In the genomic region with DNA sequence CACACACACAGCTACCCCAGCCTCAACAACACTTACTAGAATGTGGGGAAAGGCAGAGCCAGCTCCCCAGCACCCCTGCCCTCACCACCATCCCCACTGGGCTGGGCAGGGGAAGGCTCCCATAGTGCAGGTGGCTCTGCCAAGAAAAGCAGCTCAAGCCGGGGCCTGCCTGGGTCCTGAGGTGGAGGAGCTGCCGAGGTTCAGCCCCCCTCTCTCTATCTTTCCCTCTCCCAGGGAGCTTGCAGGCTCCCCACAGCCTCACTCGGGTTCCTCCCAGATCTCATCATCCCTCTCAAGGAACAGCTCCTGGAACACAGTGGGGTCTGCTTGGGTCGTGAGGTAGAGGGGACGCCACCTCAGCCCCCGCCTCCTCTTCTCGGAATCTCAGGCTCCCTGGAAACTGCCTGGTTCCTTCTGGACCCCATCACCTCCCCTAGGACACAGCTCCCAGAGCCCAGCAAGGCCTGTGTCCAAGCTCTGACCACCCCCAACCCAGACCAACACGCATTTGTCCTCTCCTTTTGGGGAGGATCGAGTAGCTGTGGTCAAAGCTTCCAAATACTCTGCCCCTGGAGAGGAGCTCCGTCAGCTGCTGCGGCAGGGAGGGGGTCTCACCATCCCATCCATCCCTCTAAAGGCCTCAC, we compare ENCODE assay signal across 11 cellular contexts. TPM values are rescaled to one million over a fixed set of nuclear protein-coding genes. Genes with fewer than 3 reads are reported as not detected.
DNase-seq lines count a peak whose midpoint lies in the region; ATAC-seq, FAIRE-seq and TF ChIP-seq lines count a peak whose summit lies in the region.
"Had no signal": no experiment of that assay in that cellular context is flagged by ENCODE, and none has a peak within 500 bp of the region (broad histone marks: within the 10 kb centered on the region; RNA-seq: fewer than 3 reads in every experiment).

No MANE protein-coding gene starts in this region.

- H2BK15ac ChIP-seq in mesenchymal stem cell (ENCODE audit: low read depth, poor library complexity, severe bottlenecking), result peak overlapping the region; percentile 73

- H3K18ac ChIP-seq in mesenchymal stem cell (ENCODE audit: low read depth in 1 of 2, low read length in 2 of 2), result peak overlapping the region; percentile 24 to 80

- H3K9me1 ChIP-seq in endothelial cell of umbilical vein (replicated peaks; ENCODE audit: control insufficient read depth, extremely low read depth, insufficient read depth, low read length), result no peaks in the 10 kb centered on the region

- DNase-seq in NCI-H226, result peak; percentile 12
- DNase-seq in endothelial cell of umbilical vein (ENCODE audit: low read depth, low spot score), result no peak
- DNase-seq in mesenchymal stem cell, result no peak
- DNase-seq in testis, result peak; percentile 43
- no peak for DNase-seq in activated CD4-positive, alpha-beta T cell treated with anti-CD3 and anti-CD28 coated beads, Interleukin-2, amount 50 U/mL, for 48 hours
- DNase-seq in stimulated activated CD4-positive, alpha-beta T cell treated with anti-CD3 and anti-CD28 coated beads, Interleukin-2, amount 100 ng/mL, for 48 hours, result no peak
- DNase-seq in NCI-H1092 (lab: John Stamatoyannopoulos, UW), result no peak
- DNase-seq: T1000 had no signal

- H2BK12ac ChIP-seq in mesenchymal stem cell (ENCODE audit: low read length in 2 of 2), result peak overlapping the region; percentile 0 to 1

- H2AFZ ChIP-seq in endothelial cell of umbilical vein (ENCODE audit: low read depth, low read length) (no peak overlapping the region), mesenchymal stem cell (ENCODE audit: low read depth, low read length) (no peak overlapping the region)

- TF ChIP-seq POLR2A in endothelial cell of umbilical vein (IDR thresholded peaks at IDR 0.05; ENCODE audit: low read depth, low read length), result no peak
- TF ChIP-seq POLR2A in testis (IDR thresholded peaks at IDR 0.05), result no peak

- H3K36me3 ChIP-seq in endothelial cell of umbilical vein (ENCODE audit: control insufficient read depth in 2 of 2, extremely low read depth in 1 of 2, insufficient read depth in 2 of 2, low read length in 2 of 2), result peaks cover 4 to 6% of the 10 kb centered on the region in 2 experiments
- peaks cover 13 to 17% of the 10 kb centered on the region in 2 experiments for H3K36me3 ChIP-seq in mesenchymal stem cell (ENCODE audit: control insufficient read depth in 1 of 2, insufficient read depth in 2 of 2, low read depth in 1 of 2, low read length in 2 of 2)
- H3K36me3 ChIP-seq in testis (ENCODE audit: low read depth, missing control alignments), result no peaks in the 10 kb centered on the region

- WGBS in mesenchymal stem cell, result 77% methylated on average over 11 of the region's 11 CpGs
- 35 to 40% methylated on average over 11 of the region's 11 CpGs for WGBS in testis, 2 donors

- dilution Hi-C loops in endothelial cell of umbilical vein (cut with MboI; ENCODE audit: extremely low pct_ligation_motif_present, low sequenced_read_pairs), result no loop called here

- H3K23ac ChIP-seq in mesenchymal stem cell (ENCODE audit: low read length in 2 of 2), result no peak overlapping the region

- H3K4me1 ChIP-seq in endothelial cell of umbilical vein (ENCODE audit: control insufficient read depth, extremely low read depth, insufficient read depth, low read length) (peaks cover 30% of the 10 kb centered on the region), mesenchymal stem cell (ENCODE audit: control insufficient read depth, insufficient read depth, low read depth, low read length) (peaks cover 54% of the 10 kb centered on the region), testis (peaks cover 45% of the 10 kb centered on the region)

- peak overlapping the region; percentile 81 for H2BK120ac ChIP-seq in mesenchymal stem cell (ENCODE audit: low read depth, low read length)

- peak overlapping the region; percentile 51 for H3K4me2 ChIP-seq in endothelial cell of umbilical vein (ENCODE audit: insufficient read depth, low read length)
- H3K4me2 ChIP-seq in mesenchymal stem cell (ENCODE audit: low read length, poor library complexity, severe bottlenecking), result peak overlapping the region; percentile 76

- POLR2A ChIA-PET in endothelial cell of umbilical vein (lab: Charles Lee), result interaction anchor here (0.6 to 2.0 kb wide), 4 partner anchors 12 to 40 kb away, joined by 3 to 9 read pairs (median 6); partner anchors contain the start of genes CHTOP, S100A1 and S100A13

- H3K14ac ChIP-seq in mesenchymal stem cell (ENCODE audit: low read length in 2 of 2), result no peak overlapping the region

- ATAC-seq in HG03469 (IDR thresholded peaks at IDR 0.05; ENCODE audit: unreplicated experiment), result no peak

- peak overlapping the region; percentile 98 for H2AK5ac ChIP-seq in mesenchymal stem cell (ENCODE audit: low read length, severe bottlenecking)

- H3K4me3 ChIP-seq in endothelial cell of umbilical vein (replicated peaks in 1 of 3; ENCODE audit: insufficient read depth in 1 of 3, low read depth in 1 of 3, low read length in 3 of 3) (peak overlapping the region; percentile 32 to 62 (median 37)), mesenchymal stem cell (ENCODE audit: insufficient read depth in 1 of 2, low read depth in 1 of 2, low read length in 2 of 2) (peak overlapping the region; percentile 67 to 98), testis (peak overlapping the region; percentile 54 to 76)

- H3K9ac ChIP-seq in endothelial cell of umbilical vein (replicated peaks; ENCODE audit: extremely low read depth, insufficient read depth, low read length), result peak overlapping the region; percentile 70
- peak overlapping the region; percentile 98 for H3K9ac ChIP-seq in mesenchymal stem cell (ENCODE audit: low read length)

- intact Hi-C loops in endothelial cell of umbilical vein (cut with micrococcal nuclease), result no loop called here
- intact Hi-C loops in testis (cut with DNase I; ENCODE audit: low total_unique reads), result no loop called here

- FAIRE-seq in endothelial cell of umbilical vein (lab: Jason Lieb, UNC), result no peak
- FAIRE-seq: H54 had no signal

- peaks cover 4% of the 10 kb centered on the region for H3K79me1 ChIP-seq in mesenchymal stem cell (replicated peaks; ENCODE audit: low read length, poor library complexity, severe bottlenecking)

- peak overlapping the region; percentile 93 for H2BK5ac ChIP-seq in mesenchymal stem cell (ENCODE audit: low read depth, low read length, poor library complexity, severe bottlenecking)

- peak overlapping the region; percentile 63 to 83 for H3K4ac ChIP-seq in mesenchymal stem cell (ENCODE audit: low read depth in 1 of 2, low read length in 2 of 2)

- peak overlapping the region; percentile 65 for H4K8ac ChIP-seq in mesenchymal stem cell (ENCODE audit: low read length)

- no TSS peak for BruUV-seq in endothelial cell of umbilical vein (replicated peaks; lab: Mats Ljungman, UMichigan)

- H3K9me3 ChIP-seq in endothelial cell of umbilical vein (replicated peaks; ENCODE audit: control insufficient read depth, insufficient read depth, low read length) (no peaks in the 10 kb centered on the region), mesenchymal stem cell (ENCODE audit: control insufficient read depth, low read length) (no peaks in the 10 kb centered on the region), testis (no peaks in the 10 kb centered on the region)

- H3K27ac ChIP-seq in endothelial cell of umbilical vein (ENCODE audit: insufficient read depth, low read depth, low read length) (peak overlapping the region; percentile 42), mesenchymal stem cell (ENCODE audit: low read length, poor library complexity, severe bottlenecking) (peak overlapping the region; percentile 95), testis (peak overlapping the region; percentile 75 to 88)

- CTCF ChIA-PET in endothelial cell of umbilical vein (lab: Charles Lee), result interaction anchor here (0.7 to 7.7 kb wide), 7 partner anchors 9 to 102 kb away, joined by 3 to 54 read pairs (median 6); partner anchors contain the start of gene S100A13

- H3K27me3 ChIP-seq in endothelial cell of umbilical vein (ENCODE audit: control insufficient read depth in 2 of 2, insufficient read depth in 2 of 2, low read length in 2 of 2) (no peaks in the 10 kb centered on the region), mesenchymal stem cell (ENCODE audit: control insufficient read depth in 1 of 2, insufficient read depth in 1 of 2, low read length in 2 of 2) (no peaks in the 10 kb centered on the region), testis (no peaks in the 10 kb centered on the region)

- peaks cover 37% of the 10 kb centered on the region for H3K79me2 ChIP-seq in endothelial cell of umbilical vein (ENCODE audit: control insufficient read depth, insufficient read depth, low read length)

- TF ChIP-seq CTCF in endothelial cell of umbilical vein (IDR thresholded peaks at IDR 0.05; ENCODE audit: extremely low read depth in 1 of 2, insufficient read depth in 1 of 2, low read depth in 1 of 2, low read length in 2 of 2), result no peak
- no peak for TF ChIP-seq CTCF in testis (IDR thresholded peaks at IDR 0.05)

- H4K91ac ChIP-seq in mesenchymal stem cell (ENCODE audit: low read length), result peak overlapping the region; percentile 66

- no peaks in the 10 kb centered on the region for H4K20me1 ChIP-seq in endothelial cell of umbilical vein (replicated peaks; ENCODE audit: control insufficient read depth, extremely low read depth, insufficient read depth, low read length)

RNA-seq across cellular contexts. Expression of gene S100A16, which starts 0.7 kb away (rescaled TPM):
- total RNA-seq in endothelial cell of umbilical vein (545 and 701 TPM in 2 replicates), testis (100 to 1,000 TPM; 158 to 171 TPM)
- polyA plus RNA-seq in endothelial cell of umbilical vein (1,770 and 2,016 TPM in 2 replicates), testis (ENCODE audit: insufficient read depth, low read depth, low replicate concordance) (126 TPM)
- 1,592 and 1,594 TPM in 2 replicates for polyA plus RNA-seq in endothelial cell of umbilical vein (2011; cell fraction: cytosol; rRNA removed)
- polyA plus RNA-seq in endothelial cell of umbilical vein (2011; cell fraction: nucleus; rRNA removed), result 375 and 429 TPM in 2 replicates
- polyA plus RNA-seq in endothelial cell of umbilical vein (2012), result 731 and 878 TPM in 2 replicates
- 643 and 675 TPM in 2 replicates for polyA minus RNA-seq in endothelial cell of umbilical vein
- polyA minus RNA-seq in endothelial cell of umbilical vein (2011; cell fraction: cytosol; rRNA and poly(A)+ RNA removed), result 133 TPM
- 156 and 175 TPM in 2 replicates for polyA minus RNA-seq in endothelial cell of umbilical vein (2011; cell fraction: nucleus; rRNA and poly(A)+ RNA removed)
- 123 TPM for polyA plus RNA-seq in mesenchymal stem cell (2013, experiment 1 of 2)
- polyA plus RNA-seq in mesenchymal stem cell (2013, experiment 2 of 2), result 128 TPM

RNA-seq across cellular contexts. Expression of gene S100A14, which starts 3.9 kb away (rescaled TPM):
- total RNA-seq in endothelial cell of umbilical vein, result 0.35 TPM in 1 of 2 replicates, not detected in the other
- 0.10 TPM in 1 of 2 replicates, not detected in the other for polyA plus RNA-seq in endothelial cell of umbilical vein
- not detected in 2 replicates for polyA plus RNA-seq in endothelial cell of umbilical vein (2011; cell fraction: cytosol; rRNA removed)
- polyA plus RNA-seq in endothelial cell of umbilical vein (2011; cell fraction: nucleus; rRNA removed), result 0.59 and 0.88 TPM in 2 replicates
- not detected in 2 replicates for polyA plus RNA-seq in endothelial cell of umbilical vein (2012)
- polyA minus RNA-seq in endothelial cell of umbilical vein, result not detected in 2 replicates
- 12.6 TPM for polyA minus RNA-seq in endothelial cell of umbilical vein (2011; cell fraction: cytosol; rRNA and poly(A)+ RNA removed)
- not detected in 2 replicates for polyA minus RNA-seq in endothelial cell of umbilical vein (2011; cell fraction: nucleus; rRNA and poly(A)+ RNA removed)
- polyA plus RNA-seq in mesenchymal stem cell (2013, experiment 1 of 2), result 0.07 TPM
- not detected for polyA plus RNA-seq in mesenchymal stem cell (2013, experiment 2 of 2)
- total RNA-seq in testis, result not detected
- polyA plus RNA-seq in testis (ENCODE audit: insufficient read depth, low read depth, low replicate concordance), result 1.6 TPM
- total RNA-seq: M059J had no signal

RNA-seq across cellular contexts. Expression of gene S100A13, which starts 15.1 kb away (rescaled TPM):
- total RNA-seq in endothelial cell of umbilical vein (155 and 255 TPM in 2 replicates), testis (10 to 100 TPM; 54.2 to 78.2 TPM)
- polyA plus RNA-seq in endothelial cell of umbilical vein (332 and 360 TPM in 2 replicates), testis (ENCODE audit: insufficient read depth, low read depth, low replicate concordance) (90.9 TPM)
- 385 and 427 TPM in 2 replicates for polyA plus RNA-seq in endothelial cell of umbilical vein (2011; cell fraction: cytosol; rRNA removed)
- 150 and 158 TPM in 2 replicates for polyA plus RNA-seq in endothelial cell of umbilical vein (2011; cell fraction: nucleus; rRNA removed)
- 221 and 233 TPM in 2 replicates for polyA plus RNA-seq in endothelial cell of umbilical vein (2012)
- polyA minus RNA-seq in endothelial cell of umbilical vein, result 113 and 129 TPM in 2 replicates
- 39.0 TPM for polyA minus RNA-seq in endothelial cell of umbilical vein (2011; cell fraction: cytosol; rRNA and poly(A)+ RNA removed)
- polyA minus RNA-seq in endothelial cell of umbilical vein (2011; cell fraction: nucleus; rRNA and poly(A)+ RNA removed), result 16.5 and 16.8 TPM in 2 replicates
- polyA plus RNA-seq in mesenchymal stem cell (2013, experiment 1 of 2), result 420 TPM
- polyA plus RNA-seq in mesenchymal stem cell (2013, experiment 2 of 2), result 417 TPM

RNA-seq across cellular contexts. Expression of gene S100A1, which starts 16.0 kb away (rescaled TPM):
- total RNA-seq in endothelial cell of umbilical vein (not detected in 2 replicates), testis (10 to 100 TPM in 1 of 2 donors, 1 to 10 TPM in 1; 8.2 to 24.0 TPM)
- polyA plus RNA-seq in endothelial cell of umbilical vein (not detected in 2 replicates), testis (ENCODE audit: insufficient read depth, low read depth, low replicate concordance) (29.8 TPM)
- not detected in 2 replicates for polyA plus RNA-seq in endothelial cell of umbilical vein (2011; cell fraction: cytosol; rRNA removed)
- polyA plus RNA-seq in endothelial cell of umbilical vein (2011; cell fraction: nucleus; rRNA removed), result not detected in 2 replicates
- polyA plus RNA-seq in endothelial cell of umbilical vein (2012), result 0.66 and 1.1 TPM in 2 replicates
- 0.58 TPM in 1 of 2 replicates, not detected in the other for polyA minus RNA-seq in endothelial cell of umbilical vein
- 1.3 TPM for polyA minus RNA-seq in endothelial cell of umbilical vein (2011; cell fraction: cytosol; rRNA and poly(A)+ RNA removed)
- polyA minus RNA-seq in endothelial cell of umbilical vein (2011; cell fraction: nucleus; rRNA and poly(A)+ RNA removed), result not detected in 2 replicates
- 0.29 TPM for polyA plus RNA-seq in mesenchymal stem cell (2013, experiment 1 of 2)
- 0.25 TPM for polyA plus RNA-seq in mesenchymal stem cell (2013, experiment 2 of 2)
- total RNA-seq: M059J had no signal

RNA-seq across cellular contexts. Expression of gene CHTOP, which starts 21.6 kb away (rescaled TPM):
- total RNA-seq in endothelial cell of umbilical vein, result 72.1 and 74.4 TPM in 2 replicates
- polyA plus RNA-seq in endothelial cell of umbilical vein, result 47.1 and 62.0 TPM in 2 replicates
- polyA plus RNA-seq in endothelial cell of umbilical vein (2011; cell fraction: cytosol; rRNA removed), result 50.2 and 51.0 TPM in 2 replicates
- polyA plus RNA-seq in endothelial cell of umbilical vein (2011; cell fraction: nucleus; rRNA removed), result 106 and 115 TPM in 2 replicates
- polyA plus RNA-seq in endothelial cell of umbilical vein (2012), result 42.7 and 46.6 TPM in 2 replicates
- 45.3 and 54.6 TPM in 2 replicates for polyA minus RNA-seq in endothelial cell of umbilical vein
- 38.8 TPM for polyA minus RNA-seq in endothelial cell of umbilical vein (2011; cell fraction: cytosol; rRNA and poly(A)+ RNA removed)
- 107 and 134 TPM in 2 replicates for polyA minus RNA-seq in endothelial cell of umbilical vein (2011; cell fraction: nucleus; rRNA and poly(A)+ RNA removed)
- polyA plus RNA-seq in mesenchymal stem cell (2013, experiment 1 of 2), result 33.6 TPM
- polyA plus RNA-seq in mesenchymal stem cell (2013, experiment 2 of 2), result 34.1 TPM
- 10 to 100 TPM; 86.1 to 87.8 TPM for total RNA-seq in testis
- 101 TPM for polyA plus RNA-seq in testis (ENCODE audit: insufficient read depth, low read depth, low replicate concordance)

Comparison
In these comparisons a context has a peak if more than half of its experiments do, and no peak if none do; other contexts are left out.
1. DNase-seq: peak in NCI-H226 (single experiment) and testis (single experiment); none in endothelial cell of umbilical vein (single experiment), mesenchymal stem cell (single experiment), activated CD4-positive, alpha-beta T cell treated with anti-CD3 and anti-CD28 coated beads, Interleukin-2, amount 50 U/mL, for 48 hours (0 of 2), stimulated activated CD4-positive, alpha-beta T cell treated with anti-CD3 and anti-CD28 coated beads, Interleukin-2, amount 100 ng/mL, for 48 hours (0 of 2) and NCI-H1092 (single experiment).
2. H3K27ac ChIP-seq: peak in every context shown above with its lines; median percentile 95 in mesenchymal stem cell; 82 in testis; 42 in endothelial cell of umbilical vein.
3. Peak in every context shown above with its lines, with median percentiles within 50 percentile points of each other: H3K4me3 ChIP-seq.